Comparison of ENCODE assay signal across 13 cellular contexts in genomic region chr5:129593525-129593924, GRCh38.
"Had no signal": no experiment of that assay in that cellular context is flagged by ENCODE, and none has a peak within 500 bp of the region (broad histone marks: within the 10 kb centered on the region; RNA-seq: fewer than 3 reads in every experiment).

No MANE protein-coding gene starts in this region.

- H3K27me3 Mint-ChIP-seq: activated CD4-positive, alpha-beta T cell treated with anti-CD3 and anti-CD28 coated beads, Interleukin-2, amount 10 ng/mL, durations not matched to agents 7 days and 5 days; activated naive CD8-positive, alpha-beta T cell treated with anti-CD3 and anti-CD28 coated beads for 36 hours had no signal

- H3K9me3 ChIP-seq: sigmoid colon, upper lobe of left lung had no signal

- H3K9me3 Mint-ChIP-seq: activated CD4-positive, alpha-beta T cell treated with anti-CD3 and anti-CD28 coated beads, Interleukin-2, amount 10 ng/mL, durations not matched to agents 7 days and 5 days; activated naive CD8-positive, alpha-beta T cell treated with anti-CD3 and anti-CD28 coated beads for 36 hours; T-helper 1 cell treated with Interleukin-12 subunit alpha and Interleukin-12 subunit beta and Interleukin-4 antibody, amounts not matched to agents 30 μg/mL and 1 μg/mL, for 36 hours had no signal

- ATAC-seq: stimulated activated naive CD8-positive, alpha-beta T cell treated with anti-CD3 and anti-CD28 coated beads, Interleukin-15, Interleukin-2, amounts not matched to agents 100 U/mL and 50 U/mL, for 24 hours had no signal

- H3K4me1 ChIP-seq: sigmoid colon, upper lobe of left lung had no signal

- H3K4me3 ChIP-seq: cardiac muscle cell, hepatocyte, sigmoid colon, upper lobe of left lung had no signal

- H3K27me3 ChIP-seq: cardiac muscle cell, hepatocyte, sigmoid colon, upper lobe of left lung had no signal

- H3K4me1 Mint-ChIP-seq: activated CD4-positive, alpha-beta T cell treated with anti-CD3 and anti-CD28 coated beads, Interleukin-2, amount 10 ng/mL, durations not matched to agents 7 days and 5 days; activated naive CD8-positive, alpha-beta T cell treated with anti-CD3 and anti-CD28 coated beads for 36 hours had no signal

- H3K79me2 ChIP-seq: hepatocyte had no signal

- H3K27ac ChIP-seq: cardiac muscle cell, hepatocyte, sigmoid colon, upper lobe of left lung had no signal

- H3K4me3 Mint-ChIP-seq: activated CD4-positive, alpha-beta T cell treated with anti-CD3 and anti-CD28 coated beads, Interleukin-2, amount 10 ng/mL, durations not matched to agents 7 days and 5 days; activated naive CD8-positive, alpha-beta T cell treated with anti-CD3 and anti-CD28 coated beads for 36 hours; T-helper 1 cell treated with Interleukin-12 subunit alpha and Interleukin-12 subunit beta and Interleukin-4 antibody, amounts not matched to agents 30 μg/mL and 1 μg/mL, for 36 hours had no signal

- H3K36me3 Mint-ChIP-seq: activated naive CD8-positive, alpha-beta T cell treated with anti-CD3 and anti-CD28 coated beads for 36 hours had no signal

- DNase-seq: activated CD4-positive, alpha-beta T cell treated with anti-CD3 and anti-CD28 coated beads, Interleukin-2, amount 10 ng/mL, durations not matched to agents 7 days and 5 days; activated CD4-positive, CD25-positive, alpha-beta regulatory T cell; activated effector memory CD4-positive, alpha-beta T cell treated with anti-CD3 and anti-CD28 coated beads, Interleukin-2, amount 50 U/mL, for 16 hours; activated naive CD8-positive, alpha-beta T cell treated with anti-CD3 and anti-CD28 coated beads for 36 hours; aorta; sigmoid colon; stimulated activated CD4-positive, alpha-beta T cell treated with anti-CD3 and anti-CD28 coated beads, Interleukin-4, amount 100 ng/mL, for 1 hour; stimulated activated CD8-positive, alpha-beta memory T cell treated with anti-CD3 and anti-CD28 coated beads, Interleukin-4, amount 100 ng/mL, for 48 hours; stimulated activated naive CD8-positive, alpha-beta T cell treated with anti-CD3 and anti-CD28 coated beads, Interleukin-15, Interleukin-2, amounts not matched to agents 100 U/mL and 50 U/mL, for 24 hours; upper lobe of left lung had no signal

- H2AFZ ChIP-seq: hepatocyte had no signal

- H3K4me2 ChIP-seq: hepatocyte had no signal

- H3K27ac Mint-ChIP-seq: activated CD4-positive, alpha-beta T cell treated with anti-CD3 and anti-CD28 coated beads, Interleukin-2, amount 10 ng/mL, durations not matched to agents 7 days and 5 days; activated naive CD8-positive, alpha-beta T cell treated with anti-CD3 and anti-CD28 coated beads for 36 hours; T-helper 1 cell treated with Interleukin-12 subunit alpha and Interleukin-12 subunit beta and Interleukin-4 antibody, amounts not matched to agents 30 μg/mL and 1 μg/mL, for 36 hours had no signal

- H3K36me3 ChIP-seq: sigmoid colon, upper lobe of left lung had no signal
